In genomic region chr1:234746798-234747196, GRCh38 we compare ENCODE assay signal across 18 cellular contexts.
DNase-seq lines count a peak whose midpoint lies in the region; ATAC-seq, FAIRE-seq and TF ChIP-seq lines count a peak whose summit lies in the region.
"Had no signal": no experiment of that assay in that cellular context is flagged by ENCODE, and none has a peak within 500 bp of the region (broad histone marks: within the 10 kb centered on the region; RNA-seq: fewer than 3 reads in every experiment).

No MANE protein-coding gene starts in this region.

- TF ChIP-seq CTCF in HEK293 (tag by site-specific recombination; IDR thresholded peaks at IDR 0.05): no peak
- no peak for TF ChIP-seq CTCF in astrocyte (IDR thresholded peaks at IDR 0.05; ENCODE audit: insufficient read depth, low read depth, low read length)

- H3K27me3 ChIP-seq in astrocyte (ENCODE audit: insufficient read depth, low read length) (no peaks in the 10 kb centered on the region), mesendoderm (ENCODE audit: insufficient read depth, low read length, poor library complexity) (no peaks in the 10 kb centered on the region)

- no peak overlapping the region for H3K4ac ChIP-seq in mesendoderm (ENCODE audit: low read depth, low read length)

- H3K4me3 ChIP-seq in HEK293 (ENCODE audit: low read depth, low read length) (no peak overlapping the region), astrocyte (ENCODE audit: insufficient read depth, low read depth, low read length) (no peak overlapping the region), mesendoderm (ENCODE audit: low read length) (no peak overlapping the region)
- H3K4me3 ChIP-seq: left ventricle myocardium inferior, prostate gland had no signal

- no peaks in the 10 kb centered on the region for H3K9me3 Mint-ChIP-seq in astrocyte (ENCODE audit: unreplicated experiment)
- H3K9me3 Mint-ChIP-seq: activated CD4-positive, alpha-beta memory T cell treated with anti-CD3 and anti-CD28 coated beads for 36 hours; activated T-cell treated with anti-CD3 and anti-CD28 coated beads, Interleukin-2, amount 50 U/mL, for 72 hours; endodermal cell; stimulated activated naive CD8-positive, alpha-beta T cell treated with anti-CD3 and anti-CD28 coated beads, Interleukin-15, amount 100 ng/mL, for 72 hours had no signal

- H2BK5ac ChIP-seq in mesendoderm (ENCODE audit: low read length): no peak overlapping the region

- no peak overlapping the region for H3K4me2 ChIP-seq in astrocyte (ENCODE audit: low read length)
- H3K4me2 ChIP-seq in mesendoderm (ENCODE audit: low read length): no peak overlapping the region

- no peak overlapping the region for H4K8ac ChIP-seq in mesendoderm (ENCODE audit: low read depth, low read length)

- CTCF ChIA-PET in HEK293 (lab: Yijun Ruan, JAX): interaction anchor here (0.7 to 1.9 kb wide), 4 partner anchors 9 to 247 kb away, joined by 4 to 6 read pairs (median 4); no protein-coding TSS in a partner anchor

- FAIRE-seq in astrocyte (lab: Jason Lieb, UNC): no peak
- FAIRE-seq: urothelium cell line had no signal

- no peak overlapping the region for H3K23ac ChIP-seq in mesendoderm (ENCODE audit: low read length)

- no peaks in the 10 kb centered on the region for H3K79me1 ChIP-seq in mesendoderm (ENCODE audit: low read length)

- peak overlapping the region; percentile 10 for H3K56ac ChIP-seq in mesendoderm (ENCODE audit: low read length)

- H3K36me3 Mint-ChIP-seq in astrocyte (ENCODE audit: low read depth, unreplicated experiment): no peaks in the 10 kb centered on the region
- H3K36me3 Mint-ChIP-seq: activated CD4-positive, alpha-beta memory T cell treated with anti-CD3 and anti-CD28 coated beads for 36 hours had no signal

- no peaks in the 10 kb centered on the region for H3K79me2 ChIP-seq in astrocyte (ENCODE audit: insufficient read depth, low read length)
- no peaks in the 10 kb centered on the region for H3K79me2 ChIP-seq in mesendoderm (ENCODE audit: control insufficient read depth, insufficient read depth, low read length)

- POLR2A ChIA-PET in HEK293 (lab: Yijun Ruan, JAX): interaction anchor here (1.0 to 1.9 kb wide), 4 partner anchors 13 to 135 kb away, joined by 3 to 20 read pairs (median 3); no protein-coding TSS in a partner anchor

- no peaks in the 10 kb centered on the region for H3K36me3 ChIP-seq in HEK293 (ENCODE audit: control insufficient read depth in 2 of 2, insufficient read depth in 1 of 2, low read length in 2 of 2)
- no peaks in the 10 kb centered on the region for H3K36me3 ChIP-seq in astrocyte (ENCODE audit: insufficient read depth, low read length)
- no peaks in the 10 kb centered on the region for H3K36me3 ChIP-seq in mesendoderm (ENCODE audit: control insufficient read depth, insufficient read depth, low read length)
- H3K36me3 ChIP-seq: left ventricle myocardium inferior, prostate gland had no signal

- H3K9me3 ChIP-seq in HEK293 (ENCODE audit: control insufficient read depth, insufficient read depth, low read depth, low read length) (no peaks in the 10 kb centered on the region), astrocyte (ENCODE audit: insufficient read depth, low read depth, low read length) (no peaks in the 10 kb centered on the region)
- H3K9me3 ChIP-seq: left ventricle myocardium inferior, prostate gland had no signal

- H2AK5ac ChIP-seq in mesendoderm (ENCODE audit: low read length): no peak overlapping the region

- no peak overlapping the region for H3K9ac ChIP-seq in astrocyte (ENCODE audit: low read length)
- H3K9ac ChIP-seq in mesendoderm (ENCODE audit: low read length): no peak overlapping the region

- no CpG with 5 or more reads among the region's 9 CpGs for whole genome bisulfite sequencing in mesendoderm (ENCODE audit: extremely low coverage, insufficient coverage, low lambda C conversion rate)

- no peak overlapping the region for H4K5ac ChIP-seq in mesendoderm (ENCODE audit: low read length)

- ATAC-seq in HG02678 (IDR thresholded peaks at IDR 0.05; ENCODE audit: unreplicated experiment): no peak
- ATAC-seq: activated T-cell treated with anti-CD3 and anti-CD28 coated beads, Interleukin-2, amount 50 U/mL, for 72 hours; stimulated activated naive CD8-positive, alpha-beta T cell treated with anti-CD3 and anti-CD28 coated beads, Interleukin-15, amount 100 ng/mL, for 72 hours had no signal

- H3K4me3 Mint-ChIP-seq in astrocyte (ENCODE audit: unreplicated experiment): no peak overlapping the region
- H3K4me3 Mint-ChIP-seq: activated CD4-positive, alpha-beta memory T cell treated with anti-CD3 and anti-CD28 coated beads for 36 hours; activated T-cell treated with anti-CD3 and anti-CD28 coated beads, Interleukin-2, amount 50 U/mL, for 72 hours; endodermal cell; stimulated activated naive CD8-positive, alpha-beta T cell treated with anti-CD3 and anti-CD28 coated beads, Interleukin-15, amount 100 ng/mL, for 72 hours had no signal

- peak overlapping the region; percentile 64 for H3K27ac Mint-ChIP-seq in astrocyte (ENCODE audit: unreplicated experiment)
- H3K27ac Mint-ChIP-seq: activated CD4-positive, alpha-beta memory T cell treated with anti-CD3 and anti-CD28 coated beads for 36 hours; activated T-cell treated with anti-CD3 and anti-CD28 coated beads, Interleukin-2, amount 50 U/mL, for 72 hours; endodermal cell; stimulated activated naive CD8-positive, alpha-beta T cell treated with anti-CD3 and anti-CD28 coated beads, Interleukin-15, amount 100 ng/mL, for 72 hours had no signal

- DNase-seq in COLO668 (lab: John Stamatoyannopoulos, UW; ENCODE audit: unreplicated experiment) (peak; percentile 65), astrocyte (ENCODE audit: low read depth) (no peak), mesendoderm (no peak), HUDEP-2 (lab: John Stamatoyannopoulos, UW; ENCODE audit: unreplicated experiment in 76 of 76) (no peak), mucosa of gallbladder (ENCODE audit: low spot score) (no peak)
- no peak for DNase-seq in stimulated activated naive CD4-positive, alpha-beta T cell (lab: John Stamatoyannopoulos, UW)
- DNase-seq: activated CD4-positive, alpha-beta memory T cell treated with anti-CD3 and anti-CD28 coated beads for 36 hours; activated T-cell treated with anti-CD3 and anti-CD28 coated beads, Interleukin-2, amount 50 U/mL, for 72 hours; central memory CD4-positive, alpha-beta T cell; endodermal cell; foreskin fibroblast; left ventricle myocardium inferior; NCI-H1048; stimulated activated naive CD8-positive, alpha-beta T cell treated with anti-CD3 and anti-CD28 coated beads, Interleukin-15, amount 100 ng/mL, for 72 hours had no signal

- peaks cover 22% of the 10 kb centered on the region for H3K4me1 Mint-ChIP-seq in astrocyte (ENCODE audit: low read depth, unreplicated experiment)
- H3K4me1 Mint-ChIP-seq: stimulated activated naive CD8-positive, alpha-beta T cell treated with anti-CD3 and anti-CD28 coated beads, Interleukin-15, amount 100 ng/mL, for 72 hours had no signal

- no peak overlapping the region for H3K18ac ChIP-seq in mesendoderm (ENCODE audit: low read length)

- H3K27ac ChIP-seq in HEK293 (ENCODE audit: extremely low read depth, low read depth, low read length) (peak overlapping the region; percentile 60; the same call in 1 of the 2 replicates), astrocyte (ENCODE audit: low read depth, low read length) (no peak overlapping the region), mesendoderm (ENCODE audit: low read depth, low read length) (no peak overlapping the region)
- H3K27ac ChIP-seq: left ventricle myocardium inferior, prostate gland had no signal

- peaks cover 33% of the 10 kb centered on the region for H3K4me1 ChIP-seq in HEK293 (ENCODE audit: control insufficient read depth, insufficient read depth, low read length)
- peaks cover 40% of the 10 kb centered on the region for H3K4me1 ChIP-seq in astrocyte (ENCODE audit: insufficient read depth, low read length)
- H3K4me1 ChIP-seq in mesendoderm (ENCODE audit: control insufficient read depth, low read depth, low read length): peaks cover 7% of the 10 kb centered on the region

- H3K27me3 Mint-ChIP-seq in astrocyte (ENCODE audit: low read depth, unreplicated experiment): no peaks in the 10 kb centered on the region
- H3K27me3 Mint-ChIP-seq: activated CD4-positive, alpha-beta memory T cell treated with anti-CD3 and anti-CD28 coated beads for 36 hours; stimulated activated naive CD8-positive, alpha-beta T cell treated with anti-CD3 and anti-CD28 coated beads, Interleukin-15, amount 100 ng/mL, for 72 hours had no signal

- H2BK120ac ChIP-seq in mesendoderm (ENCODE audit: low read depth, low read length): no peak overlapping the region

- no peak overlapping the region for H2AFZ ChIP-seq in astrocyte (ENCODE audit: low read depth, low read length)

- no peaks in the 10 kb centered on the region for H4K20me1 ChIP-seq in astrocyte (ENCODE audit: insufficient read depth, low read length)

- no peak overlapping the region for H2BK15ac ChIP-seq in mesendoderm (replicated peaks; ENCODE audit: low read depth)

TF ChIP-seq in HEK293, 187 proteins besides CTCF, POLR2A, EP300 and RAD21 (continues in another document):
- TF ChIP-seq ZNF223 (tag by site-specific recombination; IDR thresholded peaks at IDR 0.05): 0 out of 2 replicates have a peak, but pooled peaks have one; percentile 27
- TF ChIP-seq ZNF239 (tag by site-specific recombination; IDR thresholded peaks at IDR 0.05): no peak
- TF ChIP-seq GLI2 (tag by site-specific recombination; IDR thresholded peaks at IDR 0.05; ENCODE audit: borderline replicate concordance, low read depth): no peak
- no peak for TF ChIP-seq ZNF768 (tag by site-specific recombination; IDR thresholded peaks at IDR 0.05)
- no peak for TF ChIP-seq ZNF561 (tag by site-specific recombination; IDR thresholded peaks at IDR 0.05; ENCODE audit: borderline replicate concordance)
- peak; percentile 70; the same call in 1 of the 2 replicates for TF ChIP-seq TRIM28 (IDR thresholded peaks at IDR 0.05; ENCODE audit: borderline replicate concordance, low read length)
- TF ChIP-seq ZNF623 (tag by site-specific recombination; IDR thresholded peaks at IDR 0.05): no peak
- TF ChIP-seq MEIS1 (CRISPR knock-in tag; IDR thresholded peaks at IDR 0.05; ENCODE audit: borderline replicate concordance): no peak
- TF ChIP-seq ZNF629 (tag by site-specific recombination; IDR thresholded peaks at IDR 0.05): no peak
- TF ChIP-seq ZBTB48 (tag by site-specific recombination; IDR thresholded peaks at IDR 0.05): 0 out of 2 replicates have a peak, but pooled peaks have one; percentile 37
